ENCODE assay signal across 8 cellular contexts in genomic region chr12:57693659-57694458, GRCh38. TPM values are rescaled to one million over a fixed set of nuclear protein-coding genes. Genes with fewer than 3 reads are reported as not detected.
DNase-seq lines count a peak whose midpoint lies in the region; ATAC-seq, FAIRE-seq and TF ChIP-seq lines count a peak whose summit lies in the region.

Gene OS9, plus strand, starts transcription at chr12:57694132. Its CDS starts 30 bp downstream, at chr12:57694162.

- H3K4me1 ChIP-seq in Karpas-422 (ENCODE audit: low read length) (peaks cover 14% of the 10 kb centered on the region), fibroblast of lung (ENCODE audit: control insufficient read depth, extremely low read depth, insufficient read depth, low read length) (peaks cover 2% of the 10 kb centered on the region)
- H3K4me1 ChIP-seq in naive thymus-derived CD4-positive, alpha-beta T cell (ENCODE audit: control insufficient read depth in 2 of 2, insufficient read depth in 2 of 2, low read length in 2 of 2): peaks cover 10 to 23% of the 10 kb centered on the region in 2 donors

- H3K79me2 ChIP-seq in Karpas-422 (ENCODE audit: low read length): peaks cover 24% of the 10 kb centered on the region
- peaks cover 4% of the 10 kb centered on the region for H3K79me2 ChIP-seq in fibroblast of lung (ENCODE audit: control insufficient read depth, insufficient read depth, low read length)

- H3K27me3 ChIP-seq in Karpas-422 (ENCODE audit: low read length) (no peaks in the 10 kb centered on the region), fibroblast of lung (ENCODE audit: control insufficient read depth, insufficient read depth, low read length) (no peaks in the 10 kb centered on the region)
- H3K27me3 ChIP-seq in naive thymus-derived CD4-positive, alpha-beta T cell (ENCODE audit: control insufficient read depth in 2 of 2, insufficient read depth in 2 of 2, low read length in 2 of 2): no peaks in the 10 kb centered on the region

- peak within 1 kb of the TSS; percentile 35; the same call in 1 of the 2 replicates for H3K27ac ChIP-seq in Karpas-422 (ENCODE audit: low read length)
- peak within 1 kb of the TSS; percentile 83 for H3K27ac ChIP-seq in fibroblast of lung (ENCODE audit: insufficient read depth, low read length)
- H3K27ac ChIP-seq in naive thymus-derived CD4-positive, alpha-beta T cell (ENCODE audit: low read depth, low read length): peak within 1 kb of the TSS; percentile 83

- no peaks in the 10 kb centered on the region for H3K9me3 Mint-ChIP-seq in naive thymus-derived CD4-positive, alpha-beta T cell
- no peaks in the 10 kb centered on the region for H3K9me3 Mint-ChIP-seq in stimulated activated naive B cell treated with anti-CD40 and anti-IgM and Interleukin-4, amounts not matched to agents 10 μg/mL and 1 μg/mL and 100 μg/mL, for 72 hours

- H3K36me3 ChIP-seq in Karpas-422 (ENCODE audit: insufficient read depth, low read length): peaks cover 20% of the 10 kb centered on the region; the same call in 1 of the 2 replicates
- peaks cover 6% of the 10 kb centered on the region for H3K36me3 ChIP-seq in fibroblast of lung (ENCODE audit: control insufficient read depth, insufficient read depth, low read length)
- H3K36me3 ChIP-seq in naive thymus-derived CD4-positive, alpha-beta T cell (ENCODE audit: control insufficient read depth in 2 of 3, insufficient read depth in 3 of 3, low read length in 3 of 3): peaks cover 9 to 34% (median 11%) of the 10 kb centered on the region in 3 experiments

- H3K4me3 ChIP-seq in Karpas-422 (ENCODE audit: low read length) (peak within 1 kb of the TSS; percentile 95), fibroblast of lung (replicated peaks in 1 of 4; ENCODE audit: control extremely low read depth in 1 of 4, insufficient read depth in 1 of 4, low read depth in 3 of 4, low read length in 4 of 4) (peak within 1 kb of the TSS; percentile 82 to 94 (median 88))
- H3K4me3 ChIP-seq in naive thymus-derived CD4-positive, alpha-beta T cell (ENCODE audit: low read length): peak within 1 kb of the TSS; percentile 92

- DNase-seq in EH (ENCODE audit: low read depth) (peak; percentile 100), Karpas-422 (peak; percentile 99), RCC 7860 (ENCODE audit: low spot score) (peak; percentile 97), activated T-helper 1 cell treated with Interleukin-2 at 50 U/mL for 16 hours (ENCODE audit: low read depth) (peak; percentile 87), fibroblast of lung (ENCODE audit: low read depth in 2 of 2) (peak; percentile 100)
- DNase-seq in naive thymus-derived CD4-positive, alpha-beta T cell: peak; percentile 76 to 99 (median 98)
- DNase-seq in stimulated activated naive B cell treated with anti-CD40 and anti-IgM and Interleukin-4, amounts not matched to agents 10 μg/mL and 1 μg/mL and 100 μg/mL, for 72 hours: peak; percentile 96

- peaks cover 6 to 31% (median 25%) of the 10 kb centered on the region in 5 donors for H3K36me3 Mint-ChIP-seq in naive thymus-derived CD4-positive, alpha-beta T cell
- H3K36me3 Mint-ChIP-seq in stimulated activated naive B cell treated with anti-CD40 and anti-IgM and Interleukin-4, amounts not matched to agents 10 μg/mL and 1 μg/mL and 100 μg/mL, for 72 hours: peaks cover 24 to 33% of the 10 kb centered on the region in 2 donors

- no peak within 1 kb of the TSS for H3K4me3 Mint-ChIP-seq in naive thymus-derived CD4-positive, alpha-beta T cell
- H3K4me3 Mint-ChIP-seq in stimulated activated naive B cell treated with anti-CD40 and anti-IgM and Interleukin-4, amounts not matched to agents 10 μg/mL and 1 μg/mL and 100 μg/mL, for 72 hours: no peak within 1 kb of the TSS

- H3K4me1 Mint-ChIP-seq in naive thymus-derived CD4-positive, alpha-beta T cell: peaks cover 2 to 14% (median 7%) of the 10 kb centered on the region in 7 donors
- H3K4me1 Mint-ChIP-seq in stimulated activated naive B cell treated with anti-CD40 and anti-IgM and Interleukin-4, amounts not matched to agents 10 μg/mL and 1 μg/mL and 100 μg/mL, for 72 hours: peaks cover 4 to 10% of the 10 kb centered on the region in 2 donors

- TF ChIP-seq CTCF in fibroblast of lung (conservative IDR thresholded peaks at IDR 0.05 in 1 of 2, IDR thresholded peaks at IDR 0.05 in 1 of 2; ENCODE audit: low read depth in 1 of 2, low read length in 2 of 2): peak; percentile 80 to 83

- peaks cover 0 to 18% (median 7%) of the 10 kb centered on the region in 5 donors for H3K27me3 Mint-ChIP-seq in naive thymus-derived CD4-positive, alpha-beta T cell
- H3K27me3 Mint-ChIP-seq in stimulated activated naive B cell treated with anti-CD40 and anti-IgM and Interleukin-4, amounts not matched to agents 10 μg/mL and 1 μg/mL and 100 μg/mL, for 72 hours: peaks cover 4 to 15% of the 10 kb centered on the region in 2 donors

- peak; percentile 97 for FAIRE-seq in RCC 7860 (lab: Jason Lieb, UNC)

- no peaks in the 10 kb centered on the region for H4K20me1 ChIP-seq in Karpas-422 (ENCODE audit: insufficient read depth, low read depth, low read length)
- H4K20me1 ChIP-seq in fibroblast of lung (ENCODE audit: control insufficient read depth, extremely low read depth, insufficient read depth, low read length): no peaks in the 10 kb centered on the region

- H3K9me3 ChIP-seq in Karpas-422 (ENCODE audit: low read length) (no peaks in the 10 kb centered on the region), fibroblast of lung (ENCODE audit: control insufficient read depth, insufficient read depth, low read depth, low read length) (no peaks in the 10 kb centered on the region)
- no peaks in the 10 kb centered on the region for H3K9me3 ChIP-seq in naive thymus-derived CD4-positive, alpha-beta T cell (ENCODE audit: control insufficient read depth in 2 of 3, low read length in 3 of 3)

- H2AFZ ChIP-seq in Karpas-422 (ENCODE audit: low read length): peak within 1 kb of the TSS; percentile 97
- H2AFZ ChIP-seq in fibroblast of lung (ENCODE audit: low read length): peak within 1 kb of the TSS; percentile 100

- H3K27ac Mint-ChIP-seq in naive thymus-derived CD4-positive, alpha-beta T cell: no peak within 1 kb of the TSS
- no peak within 1 kb of the TSS for H3K27ac Mint-ChIP-seq in stimulated activated naive B cell treated with anti-CD40 and anti-IgM and Interleukin-4, amounts not matched to agents 10 μg/mL and 1 μg/mL and 100 μg/mL, for 72 hours

- CTCF ChIA-PET in naive thymus-derived CD4-positive, alpha-beta T cell (lab: Charles Lee): interaction anchor here (1.0 to 1.3 kb wide), 2 partner anchors 47 to 111 kb away, joined by 3 to 4 read pairs; no protein-coding TSS in a partner anchor

- no peaks in the 10 kb centered on the region for H3K9me2 ChIP-seq in Karpas-422 (replicated peaks; ENCODE audit: insufficient read depth, low read length)

- intact Hi-C loops in naive thymus-derived CD4-positive, alpha-beta T cell (cut with micrococcal nuclease): loop anchor here (1.0 to 10.0 kb wide), 13 partner anchors 47 to 263 kb away; partner anchors contain the start of genes ARHGAP9 (in 2 of the 2), ATP23 (in 2 of the 2), B4GALNT1 (in 2 of the 2) and GLI1 (in 2 of the 2)

- ATAC-seq in GM21825 (IDR thresholded peaks at IDR 0.05; ENCODE audit: unreplicated experiment): peak; percentile 94
- ATAC-seq in naive thymus-derived CD4-positive, alpha-beta T cell: peak; percentile 96
- peak; percentile 96 to 97 for ATAC-seq in stimulated activated naive B cell treated with anti-CD40 and anti-IgM and Interleukin-4, amounts not matched to agents 10 μg/mL and 1 μg/mL and 100 μg/mL, for 72 hours (replicated peaks)

- peak within 1 kb of the TSS; percentile 87 for H3K9ac ChIP-seq in Karpas-422 (ENCODE audit: low read length)
- H3K9ac ChIP-seq in fibroblast of lung (ENCODE audit: insufficient read depth, low read length): peak within 1 kb of the TSS; percentile 76

- H3K4me2 ChIP-seq in Karpas-422 (ENCODE audit: low read depth, low read length, poor library complexity, severe bottlenecking): peak within 1 kb of the TSS; percentile 91
- peak within 1 kb of the TSS; percentile 68 for H3K4me2 ChIP-seq in fibroblast of lung (ENCODE audit: extremely low read depth, insufficient read depth, low read length)

- POLR2A ChIA-PET in naive thymus-derived CD4-positive, alpha-beta T cell (lab: Charles Lee): interaction anchor here (0.6 to 1.7 kb wide), 11 partner anchors 9 to 968 kb away, joined by 3 to 4 read pairs (median 3); partner anchors contain the start of genes B4GALNT1, CDK4 and TSPAN31

RNA-seq across cellular contexts. Expression of gene OS9, which starts in this region (rescaled TPM):
- 72.6 and 120 TPM in 2 replicates for total RNA-seq in Karpas-422 (2014; rRNA removed; shearing (Covaris generic); ENCODE audit: low replicate concordance)
- total RNA-seq in fibroblast of lung: 170 and 260 TPM in 2 replicates
- polyA plus RNA-seq in fibroblast of lung: 274 and 316 TPM in 2 replicates
- polyA plus RNA-seq in fibroblast of lung (2012): 180 and 242 TPM in 2 replicates
- polyA minus RNA-seq in fibroblast of lung (ENCODE audit: low replicate concordance): 99.8 and 277 TPM in 2 replicates
- total RNA-seq in naive thymus-derived CD4-positive, alpha-beta T cell: 100 to 1,000 TPM; 139 to 175 (median 171) TPM
- polyA plus RNA-seq in naive thymus-derived CD4-positive, alpha-beta T cell: 10 to 100 TPM; 59.5 to 70.6 TPM

Comparison
In these comparisons a context has a peak if more than half of its experiments do, and no peak if none do; other contexts are left out.
1. Peak in every context shown above with its lines: DNase-seq, ATAC-seq, H3K4me3 ChIP-seq and H3K27ac ChIP-seq.